1 cellular context compared by ENCODE assay signal in genomic region chr1:26471498-26472329, GRCh38.
TF ChIP-seq lines count a peak whose summit lies in the region.

No MANE protein-coding gene starts in this region.

TF ChIP-seq in GM23338, 12 proteins besides CTCF, POLR2A, EP300 and RAD21 (continued from another document):
- peak; percentile 70 for TF ChIP-seq REST (IDR thresholded peaks at IDR 0.05; ENCODE audit: unreplicated experiment)
- TF ChIP-seq ZNF331 (CRISPR knock-in tag; IDR thresholded peaks at IDR 0.05; ENCODE audit: low read depth) = no peak
- no peak for TF ChIP-seq CREB1 (CRISPR knock-in tag; IDR thresholded peaks at IDR 0.05; ENCODE audit: low read depth)
- no peak for TF ChIP-seq EZH2phosphoT487 (IDR thresholded peaks at IDR 0.05; ENCODE audit: unreplicated experiment)
- 0 out of 2 replicates have a peak, but pooled peaks have one; percentile 28 for TF ChIP-seq ZNF114 (CRISPR knock-in tag; IDR thresholded peaks at IDR 0.05)
- 0 out of 2 replicates have a peak, but pooled peaks have one; percentile 52 for TF ChIP-seq ETS1 (IDR thresholded peaks at IDR 0.05)
- no peak for TF ChIP-seq NANOG (IDR thresholded peaks at IDR 0.05; ENCODE audit: borderline replicate concordance)
